2 cellular contexts compared by ENCODE assay signal in the genomic region with DNA sequence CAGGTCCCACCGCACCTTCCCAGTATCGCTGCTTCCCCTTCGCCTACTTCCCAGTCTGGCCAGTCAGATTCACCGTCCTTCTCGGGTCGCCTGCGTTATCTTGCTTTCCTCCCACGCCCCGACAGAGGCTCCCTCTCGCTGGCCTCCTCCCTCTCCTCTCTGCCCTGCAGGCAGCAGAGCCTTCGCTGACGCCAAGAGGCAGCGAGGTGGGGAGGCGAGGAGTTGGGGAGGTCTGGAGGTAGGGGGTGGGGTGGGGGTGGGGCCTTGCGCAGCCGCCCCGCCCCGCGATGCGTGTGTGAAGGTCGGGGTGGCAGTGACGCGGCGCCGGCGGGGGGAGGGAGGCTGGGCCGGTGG. TPM values are rescaled to one million over a fixed set of nuclear protein-coding genes. Genes with fewer than 3 reads are reported as not detected.
"Had no signal": no experiment of that assay in that cellular context is flagged by ENCODE, and none has a peak within 500 bp of the region (broad histone marks: within the 10 kb centered on the region; RNA-seq: fewer than 3 reads in every experiment).

IQSEC3 (plus strand) TSS at position 340 of the 354 bp plus-strand sequence. CDS start 116 bp downstream, outside the sequence.

RNA-seq across cellular contexts. Expression of gene IQSEC3, which starts in this region (rescaled TPM):
- total RNA-seq: activated B cell treated with CpG ODN at 0.5 μM for 24 hours, SJCRH30 had no signal
